In the genomic region with DNA sequence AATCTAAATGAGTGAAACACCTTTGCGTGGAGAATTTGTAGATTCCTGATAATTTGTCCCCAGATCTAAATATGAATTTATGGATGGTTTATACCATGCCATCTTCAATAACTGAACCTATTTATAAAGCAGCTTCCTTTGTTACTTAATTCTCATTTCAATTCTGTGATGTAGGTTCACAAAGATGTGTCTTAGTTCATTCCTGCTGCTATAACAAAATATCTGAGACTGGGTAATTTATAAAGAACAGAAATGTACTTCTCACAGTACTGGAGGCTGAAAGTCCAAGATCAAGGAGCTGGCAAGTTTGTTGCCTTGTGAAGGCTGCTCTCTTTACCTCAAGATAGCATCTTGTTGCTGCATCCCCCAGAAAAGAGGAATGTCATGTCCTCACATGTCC, we compare ENCODE assay signal across 1 cellular context.
TF ChIP-seq lines count a peak whose summit lies in the region.

No MANE protein-coding gene starts in this region.

TF ChIP-seq in GM12878, 131 proteins besides CTCF, POLR2A, EP300 and RAD21:
- TF ChIP-seq, protein P1, sequence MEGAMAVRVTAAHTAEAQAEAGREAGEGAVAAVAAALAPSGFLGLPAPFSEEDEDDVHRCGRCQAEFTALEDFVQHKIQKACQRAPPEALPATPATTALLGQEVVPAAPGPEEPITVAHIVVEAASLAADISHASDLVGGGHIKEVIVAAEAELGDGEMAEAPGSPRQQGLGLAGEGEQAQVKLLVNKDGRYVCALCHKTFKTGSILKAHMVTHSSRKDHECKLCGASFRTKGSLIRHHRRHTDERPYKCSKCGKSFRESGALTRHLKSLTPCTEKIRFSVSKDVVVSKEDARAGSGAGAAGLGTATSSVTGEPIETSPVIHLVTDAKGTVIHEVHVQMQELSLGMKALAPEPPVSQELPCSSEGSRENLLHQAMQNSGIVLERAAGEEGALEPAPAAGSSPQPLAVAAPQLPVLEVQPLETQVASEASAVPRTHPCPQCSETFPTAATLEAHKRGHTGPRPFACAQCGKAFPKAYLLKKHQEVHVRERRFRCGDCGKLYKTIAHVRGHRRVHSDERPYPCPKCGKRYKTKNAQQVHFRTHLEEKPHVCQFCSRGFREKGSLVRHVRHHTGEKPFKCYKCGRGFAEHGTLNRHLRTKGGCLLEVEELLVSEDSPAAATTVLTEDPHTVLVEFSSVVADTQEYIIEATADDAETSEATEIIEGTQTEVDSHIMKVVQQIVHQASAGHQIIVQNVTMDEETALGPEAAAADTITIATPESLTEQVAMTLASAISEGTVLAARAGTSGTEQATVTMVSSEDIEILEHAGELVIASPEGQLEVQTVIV (IDR thresholded peaks at IDR 0.05; ENCODE audit: borderline replicate concordance, partially characterized antibody): no peak
- TF ChIP-seq ZBED1 (IDR thresholded peaks at IDR 0.05; ENCODE audit: borderline replicate concordance): no peak
- no peak for TF ChIP-seq PAX5 (IDR thresholded peaks at IDR 0.05; ENCODE audit: borderline replicate concordance, low read depth, low read length)
- no peak for TF ChIP-seq SUZ12 (IDR thresholded peaks at IDR 0.05; ENCODE audit: unreplicated experiment)
- TF ChIP-seq BCLAF1 (IDR thresholded peaks at IDR 0.05): no peak
- TF ChIP-seq, protein P2, sequence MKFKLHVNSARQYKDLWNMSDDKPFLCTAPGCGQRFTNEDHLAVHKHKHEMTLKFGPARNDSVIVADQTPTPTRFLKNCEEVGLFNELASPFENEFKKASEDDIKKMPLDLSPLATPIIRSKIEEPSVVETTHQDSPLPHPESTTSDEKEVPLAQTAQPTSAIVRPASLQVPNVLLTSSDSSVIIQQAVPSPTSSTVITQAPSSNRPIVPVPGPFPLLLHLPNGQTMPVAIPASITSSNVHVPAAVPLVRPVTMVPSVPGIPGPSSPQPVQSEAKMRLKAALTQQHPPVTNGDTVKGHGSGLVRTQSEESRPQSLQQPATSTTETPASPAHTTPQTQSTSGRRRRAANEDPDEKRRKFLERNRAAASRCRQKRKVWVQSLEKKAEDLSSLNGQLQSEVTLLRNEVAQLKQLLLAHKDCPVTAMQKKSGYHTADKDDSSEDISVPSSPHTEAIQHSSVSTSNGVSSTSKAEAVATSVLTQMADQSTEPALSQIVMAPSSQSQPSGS (IDR thresholded peaks at IDR 0.05; ENCODE audit: low read length): no peak
- no peak for TF ChIP-seq ZBTB40 (IDR thresholded peaks at IDR 0.05; ENCODE audit: borderline replicate concordance)
- TF ChIP-seq BRCA1 (IDR thresholded peaks at IDR 0.05; ENCODE audit: low read depth, low read length): no peak
- no peak for TF ChIP-seq SREBF1 (IDR thresholded peaks at IDR 0.05; ENCODE audit: low read length)
- TF ChIP-seq, protein P3, sequence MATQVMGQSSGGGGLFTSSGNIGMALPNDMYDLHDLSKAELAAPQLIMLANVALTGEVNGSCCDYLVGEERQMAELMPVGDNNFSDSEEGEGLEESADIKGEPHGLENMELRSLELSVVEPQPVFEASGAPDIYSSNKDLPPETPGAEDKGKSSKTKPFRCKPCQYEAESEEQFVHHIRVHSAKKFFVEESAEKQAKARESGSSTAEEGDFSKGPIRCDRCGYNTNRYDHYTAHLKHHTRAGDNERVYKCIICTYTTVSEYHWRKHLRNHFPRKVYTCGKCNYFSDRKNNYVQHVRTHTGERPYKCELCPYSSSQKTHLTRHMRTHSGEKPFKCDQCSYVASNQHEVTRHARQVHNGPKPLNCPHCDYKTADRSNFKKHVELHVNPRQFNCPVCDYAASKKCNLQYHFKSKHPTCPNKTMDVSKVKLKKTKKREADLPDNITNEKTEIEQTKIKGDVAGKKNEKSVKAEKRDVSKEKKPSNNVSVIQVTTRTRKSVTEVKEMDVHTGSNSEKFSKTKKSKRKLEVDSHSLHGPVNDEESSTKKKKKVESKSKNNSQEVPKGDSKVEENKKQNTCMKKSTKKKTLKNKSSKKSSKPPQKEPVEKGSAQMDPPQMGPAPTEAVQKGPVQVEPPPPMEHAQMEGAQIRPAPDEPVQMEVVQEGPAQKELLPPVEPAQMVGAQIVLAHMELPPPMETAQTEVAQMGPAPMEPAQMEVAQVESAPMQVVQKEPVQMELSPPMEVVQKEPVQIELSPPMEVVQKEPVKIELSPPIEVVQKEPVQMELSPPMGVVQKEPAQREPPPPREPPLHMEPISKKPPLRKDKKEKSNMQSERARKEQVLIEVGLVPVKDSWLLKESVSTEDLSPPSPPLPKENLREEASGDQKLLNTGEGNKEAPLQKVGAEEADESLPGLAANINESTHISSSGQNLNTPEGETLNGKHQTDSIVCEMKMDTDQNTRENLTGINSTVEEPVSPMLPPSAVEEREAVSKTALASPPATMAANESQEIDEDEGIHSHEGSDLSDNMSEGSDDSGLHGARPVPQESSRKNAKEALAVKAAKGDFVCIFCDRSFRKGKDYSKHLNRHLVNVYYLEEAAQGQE (IDR thresholded peaks at IDR 0.05; ENCODE audit: low read depth, low read length): no peak
- TF ChIP-seq, protein P4, sequence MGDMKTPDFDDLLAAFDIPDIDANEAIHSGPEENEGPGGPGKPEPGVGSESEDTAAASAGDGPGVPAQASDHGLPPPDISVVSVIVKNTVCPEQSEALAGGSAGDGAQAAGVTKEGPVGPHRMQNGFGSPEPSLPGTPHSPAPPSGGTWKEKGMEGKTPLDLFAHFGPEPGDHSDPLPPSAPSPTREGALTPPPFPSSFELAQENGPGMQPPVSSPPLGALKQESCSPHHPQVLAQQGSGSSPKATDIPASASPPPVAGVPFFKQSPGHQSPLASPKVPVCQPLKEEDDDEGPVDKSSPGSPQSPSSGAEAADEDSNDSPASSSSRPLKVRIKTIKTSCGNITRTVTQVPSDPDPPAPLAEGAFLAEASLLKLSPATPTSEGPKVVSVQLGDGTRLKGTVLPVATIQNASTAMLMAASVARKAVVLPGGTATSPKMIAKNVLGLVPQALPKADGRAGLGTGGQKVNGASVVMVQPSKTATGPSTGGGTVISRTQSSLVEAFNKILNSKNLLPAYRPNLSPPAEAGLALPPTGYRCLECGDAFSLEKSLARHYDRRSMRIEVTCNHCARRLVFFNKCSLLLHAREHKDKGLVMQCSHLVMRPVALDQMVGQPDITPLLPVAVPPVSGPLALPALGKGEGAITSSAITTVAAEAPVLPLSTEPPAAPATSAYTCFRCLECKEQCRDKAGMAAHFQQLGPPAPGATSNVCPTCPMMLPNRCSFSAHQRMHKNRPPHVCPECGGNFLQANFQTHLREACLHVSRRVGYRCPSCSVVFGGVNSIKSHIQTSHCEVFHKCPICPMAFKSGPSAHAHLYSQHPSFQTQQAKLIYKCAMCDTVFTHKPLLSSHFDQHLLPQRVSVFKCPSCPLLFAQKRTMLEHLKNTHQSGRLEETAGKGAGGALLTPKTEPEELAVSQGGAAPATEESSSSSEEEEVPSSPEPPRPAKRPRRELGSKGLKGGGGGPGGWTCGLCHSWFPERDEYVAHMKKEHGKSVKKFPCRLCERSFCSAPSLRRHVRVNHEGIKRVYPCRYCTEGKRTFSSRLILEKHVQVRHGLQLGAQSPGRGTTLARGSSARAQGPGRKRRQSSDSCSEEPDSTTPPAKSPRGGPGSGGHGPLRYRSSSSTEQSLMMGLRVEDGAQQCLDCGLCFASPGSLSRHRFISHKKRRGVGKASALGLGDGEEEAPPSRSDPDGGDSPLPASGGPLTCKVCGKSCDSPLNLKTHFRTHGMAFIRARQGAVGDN (IDR thresholded peaks at IDR 0.05): no peak
- no peak for TF ChIP-seq WRNIP1 (IDR thresholded peaks at IDR 0.05; ENCODE audit: borderline replicate concordance, low read depth, low read length)
- TF ChIP-seq NR2C2 (IDR thresholded peaks at IDR 0.05; ENCODE audit: borderline replicate concordance, control insufficient read depth, insufficient read length, low read depth): no peak
- no peak for TF ChIP-seq MLLT1 (IDR thresholded peaks at IDR 0.05)
- no peak for TF ChIP-seq CBX3 (IDR thresholded peaks at IDR 0.05; ENCODE audit: borderline replicate concordance, low read depth)
- no peak for TF ChIP-seq BMI1 (IDR thresholded peaks at IDR 0.05; ENCODE audit: borderline replicate concordance)
- TF ChIP-seq STAT3 (IDR thresholded peaks at IDR 0.05; ENCODE audit: low read depth, low read length): no peak
- TF ChIP-seq SPI1 (IDR thresholded peaks at IDR 0.05; ENCODE audit: borderline replicate concordance, insufficient read depth, low read depth, low read length): no peak
